Comparison of ENCODE assay signal across 7 cellular contexts in the genomic region with DNA sequence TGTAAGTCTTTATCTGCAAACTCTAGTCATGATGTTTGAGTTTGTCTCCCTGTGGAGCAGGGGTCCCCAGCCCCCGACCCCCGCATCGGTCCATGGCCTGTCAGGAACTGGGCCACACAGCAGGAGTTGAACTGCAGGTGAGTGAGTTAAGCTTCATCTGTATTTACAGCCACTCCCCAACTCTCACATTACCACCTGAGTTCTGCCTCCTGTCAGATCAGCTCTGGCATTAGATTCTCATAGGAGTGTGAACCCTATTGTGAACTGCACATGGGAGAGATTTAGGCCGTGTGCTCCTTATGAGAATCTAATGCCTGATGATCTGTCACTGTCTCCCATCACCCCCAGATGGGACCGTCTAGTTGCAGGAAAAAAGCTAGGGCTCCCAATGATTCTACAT.
"Had no signal": no experiment of that assay in that cellular context is flagged by ENCODE, and none has a peak within 500 bp of the region (broad histone marks: within the 10 kb centered on the region; RNA-seq: fewer than 3 reads in every experiment).

No MANE protein-coding gene starts in this region.

- H3K27ac ChIP-seq: KMS-11 had no signal

- H3K4me3 Mint-ChIP-seq: GM23338, HFFc6, IgD-negative memory B cell had no signal

- H3K27ac Mint-ChIP-seq: HFFc6, IgD-negative memory B cell had no signal

- H3K4me2 ChIP-seq: GM23338, KMS-11 had no signal

- H3K4me3 ChIP-seq: GM23338 had no signal

- H3K27me3 Mint-ChIP-seq: IgD-negative memory B cell had no signal

- H3K9me3 Mint-ChIP-seq: HFFc6, IgD-negative memory B cell had no signal

- H3K9ac ChIP-seq: KMS-11 had no signal

- H2AFZ ChIP-seq: GM23338 had no signal

- DNase-seq: H7, HCEC 1CT, HFFc6, KBM-7 had no signal

- ATAC-seq: GM23338 had no signal
